8 cellular contexts compared by ENCODE assay signal in genomic region chr3:141877911-141878310, GRCh38. TPM values are rescaled to one million over a fixed set of nuclear protein-coding genes. Genes with fewer than 3 reads are reported as not detected.
A peak's percentile ranks its signal among the peaks of the same experiment; 100 is the strongest.
DNase-seq lines count a peak whose midpoint lies in the region; ATAC-seq and TF ChIP-seq lines count a peak whose summit lies in the region.

No MANE protein-coding gene starts in this region.

- no peaks in the 10 kb centered on the region for H3K9me3 ChIP-seq in HCT116 (ENCODE audit: control insufficient read depth in 1 of 2, insufficient read depth in 1 of 2, low read depth in 1 of 2, low read length in 2 of 2)
- no peaks in the 10 kb centered on the region for H3K9me3 ChIP-seq in tibial nerve

- H3K27ac Mint-ChIP-seq in activated T-helper 17 cell treated with anti-CD3 and anti-CD28 coated beads, Interleukin-2, amount 50 U/mL, for 72 hours, result peak overlapping the region; percentile 92
- peak overlapping the region in 5 of 6 donors; percentile 85 to 95 (median 90) for H3K27ac Mint-ChIP-seq in immature natural killer cell

- no peaks in the 10 kb centered on the region for H3K9me2 ChIP-seq in HCT116 (ENCODE audit: insufficient read depth)

- peaks cover 24% of the 10 kb centered on the region for H3K4me1 Mint-ChIP-seq in activated T-helper 17 cell treated with anti-CD3 and anti-CD28 coated beads, Interleukin-2, amount 50 U/mL, for 72 hours
- H3K4me1 Mint-ChIP-seq in immature natural killer cell, result peaks cover 28 to 50% of the 10 kb centered on the region in 2 donors

- RAD21 ChIA-PET in HCT116 (lab: Charles Lee; ENCODE audit: low non-redundant PET in 1 of 2, low total read pairs in 2 of 2, uncharacterized antibody in 2 of 2, unreplicated experiment in 2 of 2), result interaction anchor here in 1 of 2 experiments (0.7 kb wide), 1 partner anchor 139 kb away, joined by 5 read pairs; no protein-coding TSS in a partner anchor

- DNase-seq in AG08395 (ENCODE audit: low spot score) (peak; percentile 24), HCT116 (ENCODE audit: low read depth, low spot score) (no peak), immature natural killer cell (no peak), tibial nerve (ENCODE audit: low spot score in 2 of 2) (no peak), OCI-M2 (lab: John Stamatoyannopoulos, UW; ENCODE audit: unreplicated experiment) (no peak)
- no peak for DNase-seq in activated CD4-positive, alpha-beta T cell treated with anti-CD3 and anti-CD28 coated beads for 1 hour

- H3K79me2 ChIP-seq in HCT116 (ENCODE audit: insufficient read depth, low read length), result peaks cover 64% of the 10 kb centered on the region

- no peak overlapping the region for H2AFZ ChIP-seq in HCT116 (ENCODE audit: low read depth, low read length, poor library complexity, severe bottlenecking)

- TF ChIP-seq CTCF in HCT116 (IDR thresholded peaks at IDR 0.05 in 2 of 3, conservative IDR thresholded peaks at IDR 0.05 in 1 of 3; ENCODE audit: borderline replicate concordance in 1 of 3, insufficient read depth in 1 of 3, low read depth in 2 of 3, low read length in 2 of 3), result no peak
- no peak for TF ChIP-seq CTCF in tibial nerve (IDR thresholded peaks at IDR 0.05)

- CTCF ChIA-PET in HCT116 (lab: Charles Lee), result interaction anchor here (0.7 kb wide), 1 partner anchor 140 kb away, joined by 3 read pairs; the partner anchor contains the start of gene RNF7

- intact Hi-C loops in HCT116 (cut with micrococcal nuclease), result loop anchor here (5.0 kb wide), 1 partner anchor 511 kb away; the partner anchor contains the start of gene ZBTB38

- BruUV-seq in HCT116 (replicated peaks; lab: Mats Ljungman, UMichigan), result TSS peak; percentile 56

- peak overlapping the region; percentile 69 to 96 for H3K4me3 ChIP-seq in HCT116 (replicated peaks in 1 of 2; ENCODE audit: low read depth in 1 of 2, low read length in 2 of 2)
- H3K4me3 ChIP-seq in tibial nerve, result peak overlapping the region in 3 of 4 donors; percentile 73 to 88 (median 86)

- H3K27me3 ChIP-seq in HCT116 (ENCODE audit: insufficient read depth, low read length) (no peaks in the 10 kb centered on the region), tibial nerve (no peaks in the 10 kb centered on the region)

- H3K9me3 Mint-ChIP-seq in activated T-helper 17 cell treated with anti-CD3 and anti-CD28 coated beads, Interleukin-2, amount 50 U/mL, for 72 hours, result no peaks in the 10 kb centered on the region
- H3K9me3 Mint-ChIP-seq in immature natural killer cell, result no peaks in the 10 kb centered on the region

- no peak for TF ChIP-seq RAD21 in HCT116 (IDR thresholded peaks at IDR 0.05; ENCODE audit: low read depth)

- H3K4me2 ChIP-seq in HCT116 (ENCODE audit: low read length), result peak overlapping the region; percentile 88

- 31% methylated on average over 3 of the region's 3 CpGs for WGBS in tibial nerve, 2 donors

- H3K27me3 Mint-ChIP-seq in activated T-helper 17 cell treated with anti-CD3 and anti-CD28 coated beads, Interleukin-2, amount 50 U/mL, for 72 hours, result no peaks in the 10 kb centered on the region
- peaks cover 5 to 17% (median 7%) of the 10 kb centered on the region in 3 donors for H3K27me3 Mint-ChIP-seq in immature natural killer cell (ENCODE audit: low read depth in 3 of 3)

- peak overlapping the region; percentile 87 for H3K4me3 Mint-ChIP-seq in activated T-helper 17 cell treated with anti-CD3 and anti-CD28 coated beads, Interleukin-2, amount 50 U/mL, for 72 hours
- peak overlapping the region; percentile 82 to 93 (median 87) for H3K4me3 Mint-ChIP-seq in immature natural killer cell

- peaks cover 57% of the 10 kb centered on the region for H3K36me3 Mint-ChIP-seq in activated T-helper 17 cell treated with anti-CD3 and anti-CD28 coated beads, Interleukin-2, amount 50 U/mL, for 72 hours (ENCODE audit: low read depth)
- H3K36me3 Mint-ChIP-seq in immature natural killer cell, result no peaks in the 10 kb centered on the region

- peaks cover 13% of the 10 kb centered on the region; the same call in 1 of the 2 replicates for H4K20me1 ChIP-seq in HCT116 (ENCODE audit: insufficient read depth)

- H3K36me3 ChIP-seq in HCT116 (ENCODE audit: control insufficient read depth in 1 of 2, insufficient read depth in 2 of 2, low read length in 2 of 2) (peaks cover 0 to 5% of the 10 kb centered on the region in 2 experiments; a peak in 1 of 4 replicates), tibial nerve (peaks cover 0 to 5% (median 0%) of the 10 kb centered on the region in 3 donors)

- no peak for ATAC-seq in HCT116
- no peak for ATAC-seq in activated T-helper 17 cell treated with anti-CD3 and anti-CD28 coated beads, Interleukin-2, amount 50 U/mL, for 72 hours (replicated peaks)
- ATAC-seq in GM21381 (IDR thresholded peaks at IDR 0.05; ENCODE audit: unreplicated experiment), result no peak

- TF ChIP-seq POLR2A in HCT116 (IDR thresholded peaks at IDR 0.05; ENCODE audit: borderline replicate concordance, extremely low read depth, insufficient read depth, insufficient read length) (no peak), tibial nerve (IDR thresholded peaks at IDR 0.05) (no peak)

- peak overlapping the region; percentile 97 for H3K9ac ChIP-seq in HCT116 (ENCODE audit: low read length)

- TF ChIP-seq EP300 in tibial nerve (IDR thresholded peaks at IDR 0.05), result peak in 1 of 2 donors; percentile 5

- H3K4me1 ChIP-seq in HCT116 (ENCODE audit: control insufficient read depth in 1 of 2, insufficient read depth in 2 of 2, low read length in 2 of 2) (peaks cover 12 to 33% of the 10 kb centered on the region in 2 experiments), tibial nerve (peaks cover 0 to 35% (median 7%) of the 10 kb centered on the region in 4 donors)

- peak overlapping the region; percentile 91; the same call in 1 of the 2 replicates for H3K27ac ChIP-seq in HCT116 (ENCODE audit: low read depth, low read length)
- H3K27ac ChIP-seq in tibial nerve, result peak overlapping the region; percentile 97 to 100 (median 99)

- POLR2A ChIA-PET in HCT116 (lab: Charles Lee), result interaction anchor here (0.7 to 0.8 kb wide), 2 partner anchors 9 to 49 kb away, joined by 3 to 4 read pairs; no protein-coding TSS in a partner anchor

TF ChIP-seq in HCT116, 20 proteins besides CTCF, POLR2A, EP300 and RAD21:
- TF ChIP-seq, protein P1, sequence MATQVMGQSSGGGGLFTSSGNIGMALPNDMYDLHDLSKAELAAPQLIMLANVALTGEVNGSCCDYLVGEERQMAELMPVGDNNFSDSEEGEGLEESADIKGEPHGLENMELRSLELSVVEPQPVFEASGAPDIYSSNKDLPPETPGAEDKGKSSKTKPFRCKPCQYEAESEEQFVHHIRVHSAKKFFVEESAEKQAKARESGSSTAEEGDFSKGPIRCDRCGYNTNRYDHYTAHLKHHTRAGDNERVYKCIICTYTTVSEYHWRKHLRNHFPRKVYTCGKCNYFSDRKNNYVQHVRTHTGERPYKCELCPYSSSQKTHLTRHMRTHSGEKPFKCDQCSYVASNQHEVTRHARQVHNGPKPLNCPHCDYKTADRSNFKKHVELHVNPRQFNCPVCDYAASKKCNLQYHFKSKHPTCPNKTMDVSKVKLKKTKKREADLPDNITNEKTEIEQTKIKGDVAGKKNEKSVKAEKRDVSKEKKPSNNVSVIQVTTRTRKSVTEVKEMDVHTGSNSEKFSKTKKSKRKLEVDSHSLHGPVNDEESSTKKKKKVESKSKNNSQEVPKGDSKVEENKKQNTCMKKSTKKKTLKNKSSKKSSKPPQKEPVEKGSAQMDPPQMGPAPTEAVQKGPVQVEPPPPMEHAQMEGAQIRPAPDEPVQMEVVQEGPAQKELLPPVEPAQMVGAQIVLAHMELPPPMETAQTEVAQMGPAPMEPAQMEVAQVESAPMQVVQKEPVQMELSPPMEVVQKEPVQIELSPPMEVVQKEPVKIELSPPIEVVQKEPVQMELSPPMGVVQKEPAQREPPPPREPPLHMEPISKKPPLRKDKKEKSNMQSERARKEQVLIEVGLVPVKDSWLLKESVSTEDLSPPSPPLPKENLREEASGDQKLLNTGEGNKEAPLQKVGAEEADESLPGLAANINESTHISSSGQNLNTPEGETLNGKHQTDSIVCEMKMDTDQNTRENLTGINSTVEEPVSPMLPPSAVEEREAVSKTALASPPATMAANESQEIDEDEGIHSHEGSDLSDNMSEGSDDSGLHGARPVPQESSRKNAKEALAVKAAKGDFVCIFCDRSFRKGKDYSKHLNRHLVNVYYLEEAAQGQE (IDR thresholded peaks at IDR 0.05; ENCODE audit: low read depth), result no peak
- no peak for TF ChIP-seq ZBTB33 (IDR thresholded peaks at IDR 0.05; ENCODE audit: extremely low read depth, insufficient replicate concordance, low read length)

RNA-seq across cellular contexts. Expression of gene ATP1B3, which starts 1.5 kb away (rescaled TPM):
- total RNA-seq in HCT116 (2021; ENCODE audit: unreplicated experiment) (147 TPM), tibial nerve (10 to 100 TPM; 73.3 to 98.0 (median 92.9) TPM)
- 140 and 146 TPM in 2 replicates for polyA plus RNA-seq in HCT116 (2012)
- total RNA-seq in activated T-helper 17 cell treated with anti-CD3 and anti-CD28 coated beads, Interleukin-2, amount 50 U/mL, for 72 hours, result 100 to 1,000 TPM in 1 of 2 donors, 10 to 100 TPM in 1; 93.6 to 194 TPM
- 100 to 1,000 TPM; 145 to 206 (median 167) TPM for polyA plus RNA-seq in immature natural killer cell
